ENCODE assay signal across 13 cellular contexts in genomic region chr15:95843241-95843851, GRCh38.
DNase-seq lines count a peak whose midpoint lies in the region; ATAC-seq, FAIRE-seq and TF ChIP-seq lines count a peak whose summit lies in the region.
"Had no signal": no experiment of that assay in that cellular context is flagged by ENCODE, and none has a peak within 500 bp of the region (broad histone marks: within the 10 kb centered on the region; RNA-seq: fewer than 3 reads in every experiment).

No MANE protein-coding gene starts in this region.

- H3K27me3 ChIP-seq in brain microvascular endothelial cell (replicated peaks) (no peaks in the 10 kb centered on the region), BE2C (no peaks in the 10 kb centered on the region)

- DNase-seq in Right ventricle myocardium inferior (ENCODE audit: missing footprints) (no peak), cardiac septum (ENCODE audit: low spot score) (no peak), brain microvascular endothelial cell (peak; percentile 68), kidney (peak; percentile 78), BE2C (no peak)
- DNase-seq: activated T-cell treated with anti-CD3 and anti-CD28 coated beads, Interleukin-2, amount 50 U/mL, for 1 hour; natural killer cell; NCI-H1048 had no signal

- H3K4me1 ChIP-seq in kidney (ENCODE audit: control insufficient read depth in 1 of 2, insufficient read depth in 1 of 2, low read depth in 1 of 2, low read length in 2 of 2) (no peaks in the 10 kb centered on the region), BE2C (no peaks in the 10 kb centered on the region)

- intact Hi-C loops in Right ventricle myocardium inferior (cut with DNase I) (loop anchor here (2.0 to 10.0 kb wide), 3 partner anchors 176 to 481 kb away; no protein-coding TSS in a partner anchor), cardiac septum (cut with DNase I) (loop anchor here (10.0 kb wide), 3 partner anchors 239 to 579 kb away; no protein-coding TSS in a partner anchor), kidney (cut with DNase I) (no loop called here)

- no peak overlapping the region for H3K4me3 ChIP-seq in brain microvascular endothelial cell (ENCODE audit: low read depth, low read length)
- H3K4me3 ChIP-seq in kidney (ENCODE audit: low read length in 2 of 2) = no peak overlapping the region
- H3K4me3 ChIP-seq in BE2C (ENCODE audit: low read depth, low read length) = no peak overlapping the region

- no peak overlapping the region for H3K9ac ChIP-seq in kidney (ENCODE audit: low read length in 2 of 2)

- H3K27ac ChIP-seq in brain microvascular endothelial cell = no peak overlapping the region
- H3K27ac ChIP-seq in kidney (ENCODE audit: low read depth in 2 of 2, low read length in 2 of 2) = peak overlapping the region in 1 of 2 donors; percentile 9
- H3K27ac ChIP-seq: C4-2B had no signal

- no peak for FAIRE-seq in kidney (lab: Jason Lieb, UNC)
- FAIRE-seq: GM12892 had no signal

- in situ Hi-C loops in brain microvascular endothelial cell (cut with HindIII; ENCODE audit: low pct_ligation_motif_present, low sequenced_read_pairs) = no loop called here

- no peaks in the 10 kb centered on the region for H3K9me3 ChIP-seq in kidney (ENCODE audit: control insufficient read depth in 1 of 2, low read length in 2 of 2)
- H3K9me3 ChIP-seq in BE2C = no peaks in the 10 kb centered on the region

- ATAC-seq in Right ventricle myocardium inferior (peak; percentile 68), GM21447 (IDR thresholded peaks at IDR 0.05; ENCODE audit: unreplicated experiment) (no peak), HG02938 (IDR thresholded peaks at IDR 0.05; ENCODE audit: unreplicated experiment) (no peak), GM18519 (IDR thresholded peaks at IDR 0.05; ENCODE audit: low FRiP score, unreplicated experiment) (no peak)
- ATAC-seq: natural killer cell had no signal

- TF ChIP-seq CTCF in brain microvascular endothelial cell (IDR thresholded peaks at IDR 0.05; ENCODE audit: low read depth, low read length, missing control alignments) (no peak), kidney (IDR thresholded peaks at IDR 0.05; ENCODE audit: borderline replicate concordance, extremely low read depth, insufficient read depth) (no peak), BE2C (IDR thresholded peaks at IDR 0.05; ENCODE audit: low read depth, low read length) (no peak)

- H3K36me3 ChIP-seq in brain microvascular endothelial cell (replicated peaks) = no peaks in the 10 kb centered on the region
- no peaks in the 10 kb centered on the region for H3K36me3 ChIP-seq in kidney (ENCODE audit: control insufficient read depth in 1 of 2, insufficient read depth in 2 of 2, low read length in 2 of 2)
- H3K36me3 ChIP-seq in BE2C = no peaks in the 10 kb centered on the region

Comparison
In these comparisons a context has a peak if more than half of its experiments do, and no peak if none do; other contexts are left out.
1. DNase-seq: peak in brain microvascular endothelial cell (single experiment) and kidney (single experiment); none in Right ventricle myocardium inferior (single experiment), cardiac septum (single experiment) and BE2C (single experiment).